In the genomic region with DNA sequence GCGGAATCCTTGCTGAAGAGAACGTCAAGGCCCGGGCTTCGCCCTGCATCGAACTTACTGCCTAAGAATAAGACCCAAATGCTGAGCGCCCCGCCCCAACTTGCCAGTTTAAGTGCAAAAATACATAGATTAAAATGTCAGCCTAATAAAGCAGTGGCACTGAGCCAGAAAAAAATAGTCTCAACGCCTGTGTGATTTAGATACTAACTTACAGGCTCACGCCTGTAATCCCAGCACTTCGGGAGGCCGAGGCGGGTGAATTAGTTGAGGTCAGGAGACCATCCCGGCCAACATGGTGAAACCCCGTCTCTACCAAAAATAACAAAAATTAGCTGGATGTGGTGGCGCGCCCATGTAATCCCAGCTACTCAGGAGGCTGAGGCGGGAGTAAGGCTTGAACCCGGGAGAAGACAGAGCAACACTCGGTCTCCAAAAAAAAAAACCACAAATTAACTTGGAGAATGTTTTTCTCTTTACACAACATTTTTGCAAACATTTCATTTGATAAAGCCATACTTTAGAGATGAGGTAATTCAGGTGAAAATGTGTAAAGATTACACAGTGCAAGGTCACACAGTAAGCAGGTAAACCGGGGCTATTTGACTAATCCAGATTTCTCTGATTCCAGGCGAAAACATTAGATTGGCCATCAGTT, we compare ENCODE assay signal across 8 cellular contexts. TPM values are rescaled to one million over a fixed set of nuclear protein-coding genes. Genes with fewer than 3 reads are reported as not detected.
DNase-seq lines count a peak whose midpoint lies in the region; ATAC-seq and TF ChIP-seq lines count a peak whose summit lies in the region.

No MANE protein-coding gene starts in this region.

- peak overlapping the region; percentile 34 for H3K9ac ChIP-seq in rectal smooth muscle tissue (ENCODE audit: low read length)

- peak overlapping the region; percentile 95 for H3K27ac ChIP-seq in rectal smooth muscle tissue (ENCODE audit: low read depth, low read length)

- ATAC-seq in activated B cell treated with CpG ODN at 0.5 μM for 24 hours (ENCODE audit: low read depth) = no peak
- ATAC-seq in Right ventricle myocardium superior (ENCODE audit: poor library complexity) = no peak

- no peaks in the 10 kb centered on the region for H3K27me3 Mint-ChIP-seq in activated B cell treated with CpG ODN at 0.5 μM for 24 hours

- POLR2A ChIA-PET in activated B cell treated with CpG ODN at 0.5 μM for 24 hours (lab: Charles Lee) = interaction anchor here (0.7 to 2.5 kb wide), 13 partner anchors 9 to 1909 kb away, joined by 3 to 30 read pairs (median 4); partner anchors contain the start of genes GLB1, PDCD6IP, STT3B and TMPPE

- peaks cover 6% of the 10 kb centered on the region for H3K4me1 ChIP-seq in rectal smooth muscle tissue (ENCODE audit: control insufficient read depth, insufficient read depth, low read length)

- H3K4me1 Mint-ChIP-seq in activated B cell treated with CpG ODN at 0.5 μM for 24 hours = peaks cover 41% of the 10 kb centered on the region

- peaks cover 10% of the 10 kb centered on the region for H3K36me3 Mint-ChIP-seq in activated B cell treated with CpG ODN at 0.5 μM for 24 hours (ENCODE audit: low read depth)

- CTCF ChIA-PET in activated B cell treated with CpG ODN at 0.5 μM for 24 hours (lab: Charles Lee) = no interaction called here

- H3K27me3 ChIP-seq in rectal smooth muscle tissue (ENCODE audit: control insufficient read depth, insufficient read depth, low read length) = no peaks in the 10 kb centered on the region

- peak overlapping the region; percentile 100 for H3K27ac Mint-ChIP-seq in activated B cell treated with CpG ODN at 0.5 μM for 24 hours

- intact Hi-C loops in activated B cell treated with CpG ODN at 0.5 μM for 24 hours (cut with micrococcal nuclease) = loop anchor here (5.0 to 10.0 kb wide), 2 partner anchors 136 to 1337 kb away; partner anchors contain the start of gene GPD1L
- intact Hi-C loops in Right ventricle myocardium superior (cut with DNase I) = no loop called here

- H3K4me3 ChIP-seq in GM12865 (ENCODE audit: low read depth, low read length) = peak overlapping the region; percentile 99
- H3K4me3 ChIP-seq in rectal smooth muscle tissue (ENCODE audit: low read length) = peak overlapping the region; percentile 78

- no peaks in the 10 kb centered on the region for H3K36me3 ChIP-seq in rectal smooth muscle tissue (ENCODE audit: control insufficient read depth, insufficient read depth, low read length)

- no peaks in the 10 kb centered on the region for H3K9me3 Mint-ChIP-seq in activated B cell treated with CpG ODN at 0.5 μM for 24 hours

- in situ Hi-C loops in G401 (cut with HindIII; ENCODE audit: low sequenced_read_pairs) = no loop called here

- peak overlapping the region; percentile 100 for H3K4me3 Mint-ChIP-seq in activated B cell treated with CpG ODN at 0.5 μM for 24 hours

- TF ChIP-seq CTCF in GM12865 (IDR thresholded peaks at IDR 0.05; ENCODE audit: insufficient read depth, low read depth, low read length, missing control alignments) (no peak), activated B cell treated with CpG ODN at 0.5 μM for 24 hours (IDR thresholded peaks at IDR 0.05) (no peak), GM20000 (IDR thresholded peaks at IDR 0.05; ENCODE audit: extremely low read depth, missing control alignments) (no peak)

- no peak for DNase-seq in GM12865 (ENCODE audit: low read depth)
- DNase-seq in activated B cell treated with CpG ODN at 0.5 μM for 24 hours = no peak
- peak; percentile 83 for DNase-seq in Right ventricle myocardium superior
- no peak for DNase-seq in LoVo (ENCODE audit: low spot score)
- DNase-seq in GM20000 (ENCODE audit: low spot score) = no peak
- DNase-seq in stimulated activated CD4-positive, alpha-beta T cell treated with anti-CD3 and anti-CD28 coated beads, Interleukin-2, amount 100 ng/mL, for 24 hours = no peak
- DNase-seq in G401 (ENCODE audit: low spot score) = no peak

RNA-seq across cellular contexts. Expression of gene UBP1, which starts 1.2 kb away (rescaled TPM):
- total RNA-seq in activated B cell treated with CpG ODN at 0.5 μM for 24 hours = 50.1 and 68.6 TPM in 2 replicates
- 36.6 TPM for total RNA-seq in Right ventricle myocardium superior
- total RNA-seq in G401 (2014; rRNA removed; shearing (Covaris generic)) = 88.8 and 106 TPM in 2 replicates
